9 cellular contexts compared by ENCODE assay signal in the genomic region with DNA sequence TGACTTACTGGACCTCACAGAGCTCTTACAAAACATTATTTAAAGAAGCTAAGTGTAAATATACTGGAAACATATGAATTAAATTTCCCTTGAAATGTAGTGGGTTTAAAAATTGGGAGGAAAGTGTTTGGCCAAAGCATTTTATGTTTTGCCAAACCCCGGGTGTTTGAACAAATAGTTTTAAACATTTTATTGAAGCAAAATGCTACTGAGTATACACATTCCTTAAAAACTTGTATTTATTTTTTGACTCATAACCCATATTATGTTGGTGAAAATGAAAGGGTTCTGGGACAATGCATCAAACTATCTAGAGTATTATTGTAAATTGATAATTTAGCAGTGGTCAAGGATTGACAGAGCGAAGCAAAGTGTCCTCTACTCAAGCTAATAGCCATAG.
"Had no signal": no experiment of that assay in that cellular context is flagged by ENCODE, and none has a peak within 500 bp of the region (broad histone marks: within the 10 kb centered on the region; RNA-seq: fewer than 3 reads in every experiment).

No MANE protein-coding gene starts in this region.

- H3K36me3 ChIP-seq: HAP-1 had no signal

- H3K9ac ChIP-seq: GM23248 had no signal

- H3K4me1 ChIP-seq: HAP-1 had no signal

- DNase-seq: GM23248, GOT3, H7, HFFc6, KBM-7 had no signal

- H3K4me3 ChIP-seq: GM23248, HAP-1 had no signal

- ATAC-seq: HCT116, HepG2 had no signal

- H3K9me3 ChIP-seq: HAP-1 had no signal

- H3K27ac ChIP-seq: GM23248, HL-60 had no signal

- H2AFZ ChIP-seq: GM23248 had no signal
